In genomic region chr12:24742378-24742777, GRCh38 we compare ENCODE assay signal across 8 cellular contexts.
DNase-seq lines count a peak whose midpoint lies in the region; ATAC-seq and TF ChIP-seq lines count a peak whose summit lies in the region.

No MANE protein-coding gene starts in this region.

- no peak overlapping the region for H3K9ac ChIP-seq in DND-41 (ENCODE audit: low read depth, low read length)

- no peaks in the 10 kb centered on the region for H3K9me3 Mint-ChIP-seq in central memory CD8-positive, alpha-beta T cell

- peak; percentile 49 for DNase-seq in DND-41
- no peak for DNase-seq in central memory CD8-positive, alpha-beta T cell (ENCODE audit: low spot score in 2 of 2)
- no peak for DNase-seq in upper lobe of right lung
- no peak for DNase-seq in foreskin fibroblast
- no peak for DNase-seq in NCI-H128 (lab: John Stamatoyannopoulos, UW; ENCODE audit: unreplicated experiment)
- DNase-seq in islet precursor cell = no peak

- no peak overlapping the region for H3K27ac Mint-ChIP-seq in central memory CD8-positive, alpha-beta T cell (ENCODE audit: low read depth)

- peaks cover 45% of the 10 kb centered on the region for H3K4me1 ChIP-seq in DND-41 (ENCODE audit: insufficient read depth, low read length)
- H3K4me1 ChIP-seq in upper lobe of right lung = no peaks in the 10 kb centered on the region

- H3K4me3 ChIP-seq in DND-41 (ENCODE audit: low read depth in 1 of 2, low read length in 2 of 2) = no peak overlapping the region
- H3K4me3 ChIP-seq in upper lobe of right lung = no peak overlapping the region
- H3K4me3 ChIP-seq in foreskin fibroblast (ENCODE audit: low read depth in 1 of 2, low read length in 2 of 2) = no peak overlapping the region

- TF ChIP-seq CTCF in DND-41 (IDR thresholded peaks at IDR 0.05; ENCODE audit: borderline replicate concordance, extremely low read depth, low read length, poor library complexity, severe bottlenecking) = no peak
- TF ChIP-seq CTCF in upper lobe of right lung (IDR thresholded peaks at IDR 0.05) = no peak
- no peak for TF ChIP-seq CTCF in foreskin fibroblast (IDR thresholded peaks at IDR 0.05; ENCODE audit: low read depth, low read length)

- intact Hi-C loops in upper lobe of right lung (cut with DNase I) = no loop called here

- H3K4me1 Mint-ChIP-seq in central memory CD8-positive, alpha-beta T cell = peaks cover 22% of the 10 kb centered on the region

- H3K4me2 ChIP-seq in DND-41 (ENCODE audit: insufficient read depth, low read length) = no peak overlapping the region

- no peaks in the 10 kb centered on the region for H3K9me3 ChIP-seq in DND-41 (ENCODE audit: insufficient read depth, low read length, severe bottlenecking)
- no peaks in the 10 kb centered on the region for H3K9me3 ChIP-seq in upper lobe of right lung

- ATAC-seq in DND-41 (ENCODE audit: insufficient read depth, low read depth) = peak; percentile 54; the same call in 2 of the 3 replicates
- peak; percentile 77 for ATAC-seq in GM19455 (IDR thresholded peaks at IDR 0.05; ENCODE audit: unreplicated experiment)
- ATAC-seq in HG03432 (IDR thresholded peaks at IDR 0.05; ENCODE audit: unreplicated experiment) = peak; percentile 85
- peak; percentile 53 for ATAC-seq in central memory CD8-positive, alpha-beta T cell (replicated peaks; ENCODE audit: extremely low read depth, poor library complexity, severe bottlenecking)
- ATAC-seq in upper lobe of right lung = peak; percentile 89

- no peaks in the 10 kb centered on the region for H3K79me2 ChIP-seq in DND-41 (ENCODE audit: insufficient read depth, low read length)

- H3K27me3 ChIP-seq in DND-41 (ENCODE audit: insufficient read depth, low read length, poor library complexity) = no peaks in the 10 kb centered on the region
- H3K27me3 ChIP-seq in upper lobe of right lung = no peaks in the 10 kb centered on the region

- no peaks in the 10 kb centered on the region for H3K27me3 Mint-ChIP-seq in central memory CD8-positive, alpha-beta T cell

- no peak overlapping the region for H3K4me3 Mint-ChIP-seq in central memory CD8-positive, alpha-beta T cell

- peak overlapping the region; percentile 54 for H2AFZ ChIP-seq in DND-41 (ENCODE audit: low read depth, low read length)

- no peaks in the 10 kb centered on the region for H3K36me3 Mint-ChIP-seq in central memory CD8-positive, alpha-beta T cell (ENCODE audit: insufficient read depth)

- H3K36me3 ChIP-seq in DND-41 (ENCODE audit: insufficient read depth, low read length) (no peaks in the 10 kb centered on the region), upper lobe of right lung (no peaks in the 10 kb centered on the region)

- peak overlapping the region; percentile 3; the same call in 1 of the 2 replicates for H3K27ac ChIP-seq in DND-41 (ENCODE audit: low read length)
- H3K27ac ChIP-seq in upper lobe of right lung = peak overlapping the region; percentile 9

- H4K20me1 ChIP-seq in DND-41 (ENCODE audit: insufficient read depth, low read length) = no peaks in the 10 kb centered on the region
